In the genomic region with DNA sequence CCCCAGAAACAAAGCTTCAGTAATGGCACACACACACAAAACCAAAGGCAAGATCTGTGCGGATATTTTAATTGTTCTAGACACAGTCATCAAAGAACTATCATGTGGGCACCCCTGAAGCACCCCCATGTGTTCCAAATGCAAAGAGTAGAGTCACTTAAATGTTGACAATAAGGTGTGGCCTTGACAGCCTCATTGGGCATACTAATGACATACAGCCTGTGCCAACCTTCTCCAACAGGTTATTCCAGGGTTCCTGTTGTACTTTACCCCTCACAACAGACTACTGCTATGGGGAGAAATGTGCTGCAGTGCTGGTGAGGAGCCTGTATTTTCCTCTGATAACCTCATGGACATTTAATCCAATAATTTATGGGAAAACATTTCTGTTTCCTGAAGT, we compare ENCODE assay signal across 24 cellular contexts. TPM values are rescaled to one million over a fixed set of nuclear protein-coding genes. Genes with fewer than 3 reads are reported as not detected.
"Had no signal": no experiment of that assay in that cellular context is flagged by ENCODE, and none has a peak within 500 bp of the region (broad histone marks: within the 10 kb centered on the region; RNA-seq: fewer than 3 reads in every experiment).

No MANE protein-coding gene starts in this region.

- H3K4me3 ChIP-seq: SJCRH30 had no signal

- H3K27ac ChIP-seq: SJCRH30 had no signal

- DNase-seq: KBM-7, MV-4-11, NCI-H1048, NCI-H1105, NCI-H1417, NCI-H146, NCI-H1694 treated with DMSO at 0.1 percent for 48 hours, NCI-H1930, NCI-H2081, NCI-H2107, NCI-H2227 treated with DMSO at 0.1 percent for 48 hours, NCI-H510A, NCI-H524 treated with DMSO at 0.1 percent for 48 hours, NCI-H69, NCI-H774, SHP77 treated with DMSO at 0.1 percent for 48 hours, SJCRH30 had no signal

- ATAC-seq: Right ventricle myocardium inferior, SK-N-SH treated with all-trans-retinoic acid at 6 μM for 48 hours had no signal

- H3K36me3 ChIP-seq: SJCRH30 had no signal

- H3K9me3 ChIP-seq: SJCRH30 had no signal

RNA-seq across cellular contexts. Expression of a gene that starts 29.8 kb away (rescaled TPM):
- total RNA-seq: HT-29, LHCN-M2, MCF 10A, OCI-LY7, Right ventricle myocardium inferior, RPMI7951, SJCRH30 had no signal
